23 cellular contexts compared by ENCODE assay signal in the genomic region with DNA sequence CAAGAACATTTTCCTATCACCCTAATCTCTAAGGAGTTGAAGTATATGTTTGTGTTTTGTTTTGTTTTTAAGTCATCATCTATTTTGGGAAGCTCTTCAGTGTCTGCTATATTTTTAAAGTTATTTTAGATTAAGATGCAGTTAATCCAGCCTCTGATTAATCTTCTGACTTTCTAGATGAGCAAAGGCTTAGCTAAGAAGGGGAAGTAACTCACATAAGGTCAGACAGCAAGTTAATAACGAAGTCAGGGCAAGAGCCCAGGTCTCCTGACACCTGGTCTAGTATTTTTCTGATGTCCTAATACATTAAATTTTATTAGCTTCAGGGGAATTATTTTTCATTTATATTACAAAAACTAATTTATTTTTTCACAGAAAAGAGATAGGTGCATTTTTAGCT.
DNase-seq lines count a peak whose midpoint lies in the region; ATAC-seq and TF ChIP-seq lines count a peak whose summit lies in the region.
"Had no signal": no experiment of that assay in that cellular context is flagged by ENCODE, and none has a peak within 500 bp of the region (broad histone marks: within the 10 kb centered on the region; RNA-seq: fewer than 3 reads in every experiment).

No MANE protein-coding gene starts in this region.

- no peaks in the 10 kb centered on the region for H3K4me1 ChIP-seq in uterus
- H3K4me1 ChIP-seq: Peyer's patch had no signal

- H3K9me3 Mint-ChIP-seq in WTC11: no peaks in the 10 kb centered on the region
- H3K9me3 Mint-ChIP-seq: activated naive CD4-positive, alpha-beta T cell treated with anti-CD3 and anti-CD28 coated beads, Interleukin-2, amount 10 ng/mL, durations not matched to agents 7 days and 5 days; stimulated activated naive CD8-positive, alpha-beta T cell treated with anti-CD3 and anti-CD28 coated beads, Interleukin-15, Interleukin-2, amounts not matched to agents 100 ng/mL and 50 ng/mL, for 24 hours; type B pancreatic cell had no signal

- CTCF ChIA-PET in WTC11 (lab: Charles Lee): interaction anchor here (1.0 to 1.8 kb wide), 8 partner anchors 11 to 294 kb away, joined by 3 to 6 read pairs (median 4); a partner anchor contains a TSS

- H3K27me3 Mint-ChIP-seq in WTC11 (ENCODE audit: low read depth): no peaks in the 10 kb centered on the region
- H3K27me3 Mint-ChIP-seq: type B pancreatic cell had no signal

- H3K27me3 ChIP-seq in uterus: no peaks in the 10 kb centered on the region
- H3K27me3 ChIP-seq: foreskin keratinocyte, Peyer's patch had no signal

- TF ChIP-seq CTCF in WTC11 (IDR thresholded peaks at IDR 0.05) (no peak), uterus (IDR thresholded peaks at IDR 0.05) (no peak)

- TF ChIP-seq POLR2A in uterus (IDR thresholded peaks at IDR 0.05): no peak

- no peaks in the 10 kb centered on the region for H3K9me3 ChIP-seq in uterus
- H3K9me3 ChIP-seq: Peyer's patch had no signal

- peak overlapping the region; percentile 90 for H3K27ac Mint-ChIP-seq in WTC11
- H3K27ac Mint-ChIP-seq: activated naive CD4-positive, alpha-beta T cell treated with anti-CD3 and anti-CD28 coated beads, Interleukin-2, amount 10 ng/mL, durations not matched to agents 7 days and 5 days; B cell; stimulated activated naive CD8-positive, alpha-beta T cell treated with anti-CD3 and anti-CD28 coated beads, Interleukin-15, Interleukin-2, amounts not matched to agents 100 ng/mL and 50 ng/mL, for 24 hours; type B pancreatic cell had no signal

- intact Hi-C loops in uterus (cut with DNase I; ENCODE audit: low total_unique reads): no loop called here

- H3K4me3 ChIP-seq in uterus: no peak overlapping the region
- H3K4me3 ChIP-seq: Peyer's patch had no signal

- POLR2A ChIA-PET in WTC11 (lab: Charles Lee): interaction anchor here (1.3 to 1.4 kb wide), 2 partner anchors 40 to 41 kb away, joined by 3 to 5 read pairs; no protein-coding TSS in a partner anchor

- H3K4me3 Mint-ChIP-seq in WTC11: no peak overlapping the region
- H3K4me3 Mint-ChIP-seq: activated naive CD4-positive, alpha-beta T cell treated with anti-CD3 and anti-CD28 coated beads, Interleukin-2, amount 10 ng/mL, durations not matched to agents 7 days and 5 days; B cell; stimulated activated naive CD8-positive, alpha-beta T cell treated with anti-CD3 and anti-CD28 coated beads, Interleukin-15, Interleukin-2, amounts not matched to agents 100 ng/mL and 50 ng/mL, for 24 hours; type B pancreatic cell had no signal

- peaks cover 80% of the 10 kb centered on the region for H3K4me1 Mint-ChIP-seq in WTC11
- H3K4me1 Mint-ChIP-seq: activated naive CD4-positive, alpha-beta T cell treated with anti-CD3 and anti-CD28 coated beads, Interleukin-2, amount 10 ng/mL, durations not matched to agents 7 days and 5 days; B cell had no signal

- peaks cover 15% of the 10 kb centered on the region for H3K36me3 Mint-ChIP-seq in WTC11
- H3K36me3 Mint-ChIP-seq: activated naive CD4-positive, alpha-beta T cell treated with anti-CD3 and anti-CD28 coated beads, Interleukin-2, amount 10 ng/mL, durations not matched to agents 7 days and 5 days had no signal

- ATAC-seq in GM19463 (IDR thresholded peaks at IDR 0.05; ENCODE audit: unreplicated experiment): peak; percentile 53
- ATAC-seq in HG03196 (IDR thresholded peaks at IDR 0.05; ENCODE audit: unreplicated experiment): peak; percentile 47
- no peak for ATAC-seq in WTC11
- ATAC-seq: foreskin keratinocyte, left lobe of liver had no signal

- DNase-seq in WTC11 (ENCODE audit: low spot score) (no peak), uterus (no peak), SKM-1 (lab: John Stamatoyannopoulos, UW; ENCODE audit: unreplicated experiment) (no peak), SKM-1 treated with dmso at 0.1 percent for 144 hours (lab: John Stamatoyannopoulos, UW; ENCODE audit: unreplicated experiment) (no peak), NCI-H128 (lab: John Stamatoyannopoulos, UW; ENCODE audit: unreplicated experiment) (no peak)
- no peak for DNase-seq in central memory CD4-positive, alpha-beta T cell
- DNase-seq: activated CD4-positive, alpha-beta T cell treated with anti-CD3 and anti-CD28 coated beads, Interleukin-2, amount 50 U/mL, for 4 hours; activated naive CD4-positive, alpha-beta T cell treated with anti-CD3 and anti-CD28 coated beads, Interleukin-2, amount 10 ng/mL, durations not matched to agents 7 days and 5 days; activated T-cell treated with anti-CD3 and anti-CD28 coated beads, Interleukin-2, amount 50 U/mL, for 1 hour; foreskin keratinocyte; GDM1; KG1; NCI-H1092; nucleus accumbens; Peyer's patch; retina; stimulated activated CD4-positive, alpha-beta T cell treated with anti-CD3 and anti-CD28 coated beads, Interleukin-15, amount 100 ng/mL, for 24 hours had no signal

- peak overlapping the region; percentile 46 to 56 for H3K27ac ChIP-seq in uterus
- H3K27ac ChIP-seq: foreskin keratinocyte, Peyer's patch had no signal

- no peaks in the 10 kb centered on the region for H3K36me3 ChIP-seq in uterus

TF ChIP-seq in WTC11, 78 proteins besides CTCF, POLR2A, EP300 and RAD21:
- TF ChIP-seq, protein P1, sequence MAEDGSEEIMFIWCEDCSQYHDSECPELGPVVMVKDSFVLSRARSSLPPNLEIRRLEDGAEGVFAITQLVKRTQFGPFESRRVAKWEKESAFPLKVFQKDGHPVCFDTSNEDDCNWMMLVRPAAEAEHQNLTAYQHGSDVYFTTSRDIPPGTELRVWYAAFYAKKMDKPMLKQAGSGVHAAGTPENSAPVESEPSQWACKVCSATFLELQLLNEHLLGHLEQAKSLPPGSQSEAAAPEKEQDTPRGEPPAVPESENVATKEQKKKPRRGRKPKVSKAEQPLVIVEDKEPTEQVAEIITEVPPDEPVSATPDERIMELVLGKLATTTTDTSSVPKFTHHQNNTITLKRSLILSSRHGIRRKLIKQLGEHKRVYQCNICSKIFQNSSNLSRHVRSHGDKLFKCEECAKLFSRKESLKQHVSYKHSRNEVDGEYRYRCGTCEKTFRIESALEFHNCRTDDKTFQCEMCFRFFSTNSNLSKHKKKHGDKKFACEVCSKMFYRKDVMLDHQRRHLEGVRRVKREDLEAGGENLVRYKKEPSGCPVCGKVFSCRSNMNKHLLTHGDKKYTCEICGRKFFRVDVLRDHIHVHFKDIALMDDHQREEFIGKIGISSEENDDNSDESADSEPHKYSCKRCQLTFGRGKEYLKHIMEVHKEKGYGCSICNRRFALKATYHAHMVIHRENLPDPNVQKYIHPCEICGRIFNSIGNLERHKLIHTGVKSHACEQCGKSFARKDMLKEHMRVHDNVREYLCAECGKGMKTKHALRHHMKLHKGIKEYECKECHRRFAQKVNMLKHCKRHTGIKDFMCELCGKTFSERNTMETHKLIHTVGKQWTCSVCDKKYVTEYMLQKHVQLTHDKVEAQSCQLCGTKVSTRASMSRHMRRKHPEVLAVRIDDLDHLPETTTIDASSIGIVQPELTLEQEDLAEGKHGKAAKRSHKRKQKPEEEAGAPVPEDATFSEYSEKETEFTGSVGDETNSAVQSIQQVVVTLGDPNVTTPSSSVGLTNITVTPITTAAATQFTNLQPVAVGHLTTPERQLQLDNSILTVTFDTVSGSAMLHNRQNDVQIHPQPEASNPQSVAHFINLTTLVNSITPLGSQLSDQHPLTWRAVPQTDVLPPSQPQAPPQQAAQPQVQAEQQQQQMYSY (CRISPR knock-in tag; IDR thresholded peaks at IDR 0.05): no peak
- TF ChIP-seq SOX15 (CRISPR knock-in tag; IDR thresholded peaks at IDR 0.05) (no peak), MXD4 (CRISPR knock-in tag; IDR thresholded peaks at IDR 0.05; ENCODE audit: borderline replicate concordance) (no peak), CREB1 (CRISPR knock-in tag; IDR thresholded peaks at IDR 0.05) (no peak), ZNF396 (CRISPR knock-in tag; IDR thresholded peaks at IDR 0.05; ENCODE audit: borderline replicate concordance) (no peak), NR3C1 (CRISPR knock-in tag; conservative IDR thresholded peaks at IDR 0.05; ENCODE audit: low read depth) (no peak), RELA (CRISPR knock-in tag; IDR thresholded peaks at IDR 0.05; ENCODE audit: borderline replicate concordance) (no peak)
- TF ChIP-seq, protein P2, sequence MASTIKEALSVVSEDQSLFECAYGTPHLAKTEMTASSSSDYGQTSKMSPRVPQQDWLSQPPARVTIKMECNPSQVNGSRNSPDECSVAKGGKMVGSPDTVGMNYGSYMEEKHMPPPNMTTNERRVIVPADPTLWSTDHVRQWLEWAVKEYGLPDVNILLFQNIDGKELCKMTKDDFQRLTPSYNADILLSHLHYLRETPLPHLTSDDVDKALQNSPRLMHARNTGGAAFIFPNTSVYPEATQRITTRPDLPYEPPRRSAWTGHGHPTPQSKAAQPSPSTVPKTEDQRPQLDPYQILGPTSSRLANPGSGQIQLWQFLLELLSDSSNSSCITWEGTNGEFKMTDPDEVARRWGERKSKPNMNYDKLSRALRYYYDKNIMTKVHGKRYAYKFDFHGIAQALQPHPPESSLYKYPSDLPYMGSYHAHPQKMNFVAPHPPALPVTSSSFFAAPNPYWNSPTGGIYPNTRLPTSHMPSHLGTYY (CRISPR knock-in tag; IDR thresholded peaks at IDR 0.05): no peak
